1 cellular context compared by ENCODE assay signal in genomic region chr4:12852338-12853307, GRCh38.
TF ChIP-seq lines count a peak whose summit lies in the region.

No MANE protein-coding gene starts in this region.

TF ChIP-seq in H1, 55 proteins besides CTCF, POLR2A, EP300 and RAD21 (continued from another document):
- TF ChIP-seq RXRA (IDR thresholded peaks at IDR 0.05; ENCODE audit: insufficient read depth, low read depth, low read length): no peak
- TF ChIP-seq GABPA (IDR thresholded peaks at IDR 0.05; ENCODE audit: borderline replicate concordance, insufficient read depth, low read length): no peak
